27 cellular contexts compared by ENCODE assay signal in genomic region chr14:35965425-35965824, GRCh38.
DNase-seq lines count a peak whose midpoint lies in the region; ATAC-seq and TF ChIP-seq lines count a peak whose summit lies in the region.
"Had no signal": no experiment of that assay in that cellular context is flagged by ENCODE, and none has a peak within 500 bp of the region (broad histone marks: within the 10 kb centered on the region; RNA-seq: fewer than 3 reads in every experiment).

No MANE protein-coding gene starts in this region.

- H3K9me2 ChIP-seq in Karpas-422 (replicated peaks; ENCODE audit: insufficient read depth, low read length): no peaks in the 10 kb centered on the region
- H3K9me2 ChIP-seq: SK-N-SH had no signal

- no peaks in the 10 kb centered on the region for H3K9me3 ChIP-seq in Karpas-422 (ENCODE audit: low read length)
- H3K9me3 ChIP-seq in mesodermal cell (ENCODE audit: control insufficient read depth, low read length): no peaks in the 10 kb centered on the region
- no peaks in the 10 kb centered on the region for H3K9me3 ChIP-seq in osteoblast (ENCODE audit: low read depth, low read length)
- H3K9me3 ChIP-seq: left ventricle myocardium inferior, MG63, mucosa of descending colon, prostate gland, SK-N-SH, suprapubic skin, uterus had no signal

- H4K20me1 ChIP-seq in Karpas-422 (ENCODE audit: insufficient read depth, low read depth, low read length): no peaks in the 10 kb centered on the region
- no peaks in the 10 kb centered on the region for H4K20me1 ChIP-seq in osteoblast (ENCODE audit: insufficient read depth, low read length)

- H3K27me3 ChIP-seq in Karpas-422 (ENCODE audit: low read length): no peaks in the 10 kb centered on the region
- H3K27me3 ChIP-seq in osteoblast (ENCODE audit: insufficient read depth, low read length): no peaks in the 10 kb centered on the region
- H3K27me3 ChIP-seq: brain microvascular endothelial cell, MG63, suprapubic skin, uterus had no signal

- H3K79me2 ChIP-seq in Karpas-422 (ENCODE audit: low read length) (no peaks in the 10 kb centered on the region), osteoblast (ENCODE audit: insufficient read depth, low read length) (no peaks in the 10 kb centered on the region)

- H3K4me1 ChIP-seq in Karpas-422 (ENCODE audit: low read length) (peaks cover 51% of the 10 kb centered on the region), mesodermal cell (ENCODE audit: control insufficient read depth, insufficient read depth, low read length, poor library complexity, severe bottlenecking) (peaks cover 9% of the 10 kb centered on the region), osteoblast (ENCODE audit: insufficient read depth, low read length) (no peaks in the 10 kb centered on the region)
- H3K4me1 ChIP-seq: heart left ventricle, left ventricle myocardium inferior, prostate gland, suprapubic skin, uterus had no signal

- ATAC-seq in GM19455 (IDR thresholded peaks at IDR 0.05; ENCODE audit: unreplicated experiment) (no peak), HG02870 (IDR thresholded peaks at IDR 0.05; ENCODE audit: unreplicated experiment) (no peak)
- ATAC-seq: activated naive CD8-positive, alpha-beta T cell treated with anti-CD3 and anti-CD28 coated beads, Interleukin-2, amount 50 U/mL, for 24 hours; heart left ventricle; mucosa of descending colon had no signal

- no peaks in the 10 kb centered on the region for H3K36me3 ChIP-seq in Karpas-422 (ENCODE audit: insufficient read depth, low read length)
- H3K36me3 ChIP-seq in mesodermal cell (ENCODE audit: control insufficient read depth, insufficient read depth, low read length): no peaks in the 10 kb centered on the region
- H3K36me3 ChIP-seq in osteoblast (ENCODE audit: insufficient read depth, low read length): no peaks in the 10 kb centered on the region
- H3K36me3 ChIP-seq: brain microvascular endothelial cell, heart left ventricle, left ventricle myocardium inferior, MG63, prostate gland, suprapubic skin, uterus had no signal

- in situ Hi-C loops in GM13977 (cut with MboI; ENCODE audit: low pct_unique_long_range_greater_than_20kb, low sequenced_read_pairs, unreplicated experiment): no loop called here

- H2AFZ ChIP-seq in Karpas-422 (ENCODE audit: low read length) (peak overlapping the region; percentile 19), osteoblast (ENCODE audit: low read length) (no peak overlapping the region)

- no peak overlapping the region for H3K4me3 ChIP-seq in Karpas-422 (ENCODE audit: low read length)
- no peak overlapping the region for H3K4me3 ChIP-seq in mesodermal cell (ENCODE audit: extremely low read depth, insufficient read depth, low read length, poor library complexity, severe bottlenecking)
- H3K4me3 ChIP-seq in osteoblast (ENCODE audit: insufficient read depth, low read length): no peak overlapping the region
- H3K4me3 ChIP-seq: coronary artery, heart left ventricle, left ventricle myocardium inferior, MG63, mucosa of descending colon, prostate gland, suprapubic skin, uterus had no signal

- peak; percentile 81 for DNase-seq in Ammon's horn (ENCODE audit: low spot score)
- DNase-seq in Karpas-422: no peak
- DNase-seq in GM13977 (ENCODE audit: low spot score): no peak
- no peak for DNase-seq in osteoblast (ENCODE audit: insufficient read length, low spot score, missing footprints)
- DNase-seq: activated CD4-positive, alpha-beta T cell treated with anti-CD3 and anti-CD28 coated beads, Interleukin-2, amount 50 U/mL, for 4 hours; activated CD8-positive, alpha-beta memory T cell treated with anti-CD3 and anti-CD28 coated beads, Interleukin-2, amount 50 U/mL, for 48 hours; activated effector memory CD4-positive, alpha-beta T cell treated with anti-CD3 and anti-CD28 coated beads, Interleukin-2, amount 50 U/mL, for 16 hours; activated naive CD8-positive, alpha-beta T cell treated with anti-CD3 and anti-CD28 coated beads, Interleukin-2, amount 50 U/mL, for 24 hours; brain microvascular endothelial cell; HCEC 1CT; heart left ventricle; left ventricle myocardium inferior; MG63; mucosa of descending colon; NCI-H187; nephron progenitor cell; RPMI8226; SK-N-SH; uterus had no signal

- H3K27ac ChIP-seq in Karpas-422 (ENCODE audit: low read length) (no peak overlapping the region; the same call in 1 of the 2 replicates), cingulate gyrus (ENCODE audit: low read depth, low read length) (peak overlapping the region; percentile 90), mesodermal cell (ENCODE audit: low read depth, low read length, severe bottlenecking) (peak overlapping the region; percentile 83), osteoblast (ENCODE audit: low read depth, low read length) (no peak overlapping the region)
- H3K27ac ChIP-seq: brain microvascular endothelial cell, C4-2B, coronary artery, heart left ventricle, left ventricle myocardium inferior, prostate gland, suprapubic skin, uterus had no signal

- H3K4me2 ChIP-seq in Karpas-422 (ENCODE audit: low read depth, low read length, poor library complexity, severe bottlenecking) (no peak overlapping the region), osteoblast (ENCODE audit: insufficient read depth, low read length) (no peak overlapping the region)
- H3K4me2 ChIP-seq: SK-N-SH had no signal

- 100% methylated on average over 1 of the region's 2 CpGs; no CpG with 5 or more reads in 1 of the 2 experiments for WGBS in mesodermal cell (ENCODE audit: insufficient coverage in 2 of 2), 2 experiments

- no peak for TF ChIP-seq CTCF in GM13977 (IDR thresholded peaks at IDR 0.05; ENCODE audit: extremely low read depth, insufficient read depth, missing control alignments)
- TF ChIP-seq CTCF in osteoblast (IDR thresholded peaks at IDR 0.05; ENCODE audit: extremely low read depth, low read depth, low read length): no peak

- H3K9ac ChIP-seq in Karpas-422 (ENCODE audit: low read length): no peak overlapping the region
- H3K9ac ChIP-seq: SK-N-SH had no signal

Comparison
In these comparisons a context has a peak if more than half of its experiments do, and no peak if none do; other contexts are left out.
1. H3K27ac ChIP-seq: peak in cingulate gyrus (single experiment) and mesodermal cell (single experiment); none in Karpas-422 (single experiment) and osteoblast (single experiment).